ENCODE assay signal across 8 cellular contexts in the genomic region with DNA sequence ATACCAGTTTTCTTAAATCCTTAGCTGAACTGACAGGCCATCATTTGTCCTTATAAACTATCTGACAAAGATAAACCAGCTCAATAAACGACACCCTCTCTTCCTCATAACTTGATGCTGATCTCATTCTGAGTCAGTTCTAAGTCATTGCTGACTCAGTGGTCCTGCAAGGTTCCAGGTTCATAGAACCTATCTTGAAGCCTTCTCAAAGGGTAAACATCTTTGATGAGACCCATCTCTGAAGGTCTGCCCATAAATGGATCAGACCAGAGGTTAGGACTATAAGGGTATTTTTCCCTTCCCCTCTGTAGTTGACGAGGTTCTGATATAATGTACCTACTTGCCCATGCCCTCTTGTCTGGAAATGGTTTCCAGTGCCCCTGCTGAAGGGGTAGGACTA. TPM values are rescaled to one million over a fixed set of nuclear protein-coding genes. Genes with fewer than 3 reads are reported as not detected.
DNase-seq lines count a peak whose midpoint lies in the region; ATAC-seq, FAIRE-seq and TF ChIP-seq lines count a peak whose summit lies in the region.

No MANE protein-coding gene starts in this region.

- peaks cover 5% of the 10 kb centered on the region for H3K36me3 Mint-ChIP-seq in T-helper 17 cell (ENCODE audit: low read depth)

- H3K9me3 ChIP-seq in T-helper 17 cell (ENCODE audit: control insufficient read depth, low read length, poor library complexity, severe bottlenecking) (no peaks in the 10 kb centered on the region), body of pancreas (no peaks in the 10 kb centered on the region), aorta (ENCODE audit: control insufficient read depth, low read length) (no peaks in the 10 kb centered on the region)

- DNase-seq in T-helper 17 cell (no peak), fibroblast of peridontal ligament (ENCODE audit: extremely low read depth) (peak; percentile 55), frontal cortex (ENCODE audit: low spot score in 2 of 2) (no peak), body of pancreas (no peak), aorta (no peak)

- TF ChIP-seq CTCF in 22Rv1 (IDR thresholded peaks at IDR 0.05) = no peak
- TF ChIP-seq CTCF in body of pancreas (IDR thresholded peaks at IDR 0.05) = no peak

- H3K4me1 ChIP-seq in body of pancreas (peaks cover 6% of the 10 kb centered on the region), aorta (ENCODE audit: control insufficient read depth in 1 of 2, insufficient read depth in 2 of 2, low read length in 2 of 2) (peaks cover 0 to 3% of the 10 kb centered on the region in 2 donors)

- H3K4me3 ChIP-seq in body of pancreas (no peak overlapping the region), aorta (ENCODE audit: low read length in 2 of 2) (no peak overlapping the region)

- H3K27me3 Mint-ChIP-seq in T-helper 17 cell = no peaks in the 10 kb centered on the region

- 42 to 55% methylated on average over 2 of the region's 2 CpGs for WGBS in body of pancreas, 2 donors
- WGBS in aorta, 2 donors = 50 to 55% methylated on average over 2 of the region's 2 CpGs

- TF ChIP-seq POLR2A in body of pancreas (IDR thresholded peaks at IDR 0.05) = no peak

- H3K36me3 ChIP-seq in body of pancreas (replicated peaks in 1 of 2; ENCODE audit: insufficient read depth in 1 of 2, low read depth in 2 of 2) (peaks cover 0 to 2% of the 10 kb centered on the region in 2 donors), aorta (ENCODE audit: control insufficient read depth in 1 of 2, insufficient read depth in 2 of 2, low read length in 1 of 2) (no peaks in the 10 kb centered on the region)

- H3K4me1 Mint-ChIP-seq in T-helper 17 cell = peaks cover 22% of the 10 kb centered on the region

- H3K27ac ChIP-seq in 22Rv1 = peak overlapping the region; percentile 41
- peak overlapping the region in 1 of 4 donors; percentile 10 for H3K27ac ChIP-seq in body of pancreas
- no peak overlapping the region for H3K27ac ChIP-seq in aorta (ENCODE audit: low read depth in 1 of 2, low read length in 2 of 2)

- no peak for FAIRE-seq in frontal cortex (lab: Jason Lieb, UNC)

- intact Hi-C loops in body of pancreas (cut with DNase I) (no loop called here), aorta (cut with DNase I) (no loop called here)

- H3K27ac Mint-ChIP-seq in T-helper 17 cell = peak overlapping the region; percentile 70

- H3K27me3 ChIP-seq in body of pancreas (no peaks in the 10 kb centered on the region), aorta (ENCODE audit: control insufficient read depth in 1 of 2, insufficient read depth in 2 of 2, low read length in 1 of 2) (no peaks in the 10 kb centered on the region)

- no peak overlapping the region for H3K4me3 Mint-ChIP-seq in T-helper 17 cell

- ATAC-seq in GM21390 (IDR thresholded peaks at IDR 0.05; ENCODE audit: unreplicated experiment) (peak; percentile 25), T-helper 17 cell (no peak), body of pancreas (no peak), aorta (ENCODE audit: low FRiP score) (no peak), GM18909 (IDR thresholded peaks at IDR 0.05; ENCODE audit: poor library complexity, unreplicated experiment) (no peak)

RNA-seq across cellular contexts. Expression of a gene that starts 11.9 kb away (rescaled TPM):
- total RNA-seq in T-helper 17 cell = 10 to 100 TPM; 29.9 to 34.7 TPM
- 29.8 TPM for total RNA-seq in frontal cortex
- total RNA-seq in body of pancreas = 10 to 100 TPM; 12.5 to 17.6 TPM
- 10 to 100 TPM; 23.4 to 27.5 TPM for total RNA-seq in aorta
- 1 to 10 TPM; 2.1 to 5.1 TPM for polyA plus RNA-seq in aorta

RNA-seq across cellular contexts. Expression of a gene that starts 28.7 kb away (rescaled TPM):
- 10 to 100 TPM; 24.3 to 26.2 TPM for total RNA-seq in T-helper 17 cell
- 53.4 TPM for total RNA-seq in frontal cortex
- 10 to 100 TPM; 13.2 to 15.3 TPM for total RNA-seq in body of pancreas
- total RNA-seq in aorta = 10 to 100 TPM; 21.2 to 35.5 TPM
- 10 to 100 TPM in 1 of 2 donors, 1 to 10 TPM in 1; 8.9 to 26.0 TPM for polyA plus RNA-seq in aorta
